Comparison of ENCODE assay signal across 14 cellular contexts in the genomic region with DNA sequence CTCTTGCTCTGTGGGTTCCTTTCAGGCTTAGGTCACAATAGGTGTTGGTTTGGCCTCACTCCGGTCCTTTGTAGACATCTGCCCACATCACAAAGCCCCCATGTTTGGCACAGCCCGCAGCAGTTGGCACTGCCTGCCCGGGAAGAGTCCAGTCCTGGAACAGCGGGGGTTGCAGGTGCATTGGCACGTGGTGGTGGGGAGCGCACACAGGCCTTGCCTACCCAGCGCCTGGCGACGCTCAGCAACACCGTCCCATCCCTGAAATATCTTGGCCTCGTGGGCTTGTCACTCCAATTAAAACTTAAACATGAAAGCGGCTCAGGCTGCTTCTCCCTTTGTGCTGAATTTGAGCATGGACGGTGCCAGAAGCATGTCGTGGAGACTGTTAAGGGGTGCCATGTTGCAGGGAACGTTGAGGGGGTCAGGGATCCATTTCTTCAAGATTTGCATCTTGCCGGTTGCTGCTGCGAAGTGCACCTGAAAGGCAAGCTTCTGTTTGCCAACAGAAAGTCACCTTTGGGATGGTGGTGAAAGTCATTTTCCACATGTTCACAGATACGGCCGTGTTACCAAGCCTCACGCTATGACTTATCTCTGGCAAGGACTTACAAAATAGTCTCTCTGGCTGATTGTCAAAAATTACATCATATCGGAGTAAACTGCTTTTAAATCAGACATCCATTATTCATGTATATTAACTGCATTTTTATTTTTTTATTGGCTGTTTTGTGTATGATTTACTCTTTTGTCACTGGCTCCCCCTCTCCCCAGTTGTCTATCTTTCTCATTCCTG.
"Had no signal": no experiment of that assay in that cellular context is flagged by ENCODE, and none has a peak within 500 bp of the region (broad histone marks: within the 10 kb centered on the region; RNA-seq: fewer than 3 reads in every experiment).

No MANE protein-coding gene starts in this region.

- H3K4me3 ChIP-seq: colonic mucosa, tibial nerve had no signal

- ATAC-seq: activated CD4-positive, alpha-beta T cell treated with anti-CD3 and anti-CD28 coated beads for 36 hours; activated CD8-positive, alpha-beta T cell treated with anti-CD3 and anti-CD28 coated beads for 36 hours; activated T-cell treated with anti-CD3 and anti-CD28 coated beads, Interleukin-2, amount 50 U/mL, for 4 hours; esophagus mucosa; left colon; stimulated activated naive B cell treated with anti-CD40 and anti-IgM and Interleukin-4, amounts not matched to agents 10 μg/mL and 1 μg/mL and 100 μg/mL, for 72 hours; T-helper 17 cell had no signal

- H3K4me1 ChIP-seq: colonic mucosa, parathyroid adenoma, tibial nerve had no signal

- H3K9ac ChIP-seq: parathyroid adenoma had no signal

- H3K9me3 ChIP-seq: colonic mucosa, neutrophil, tibial nerve had no signal

- H3K27me3 ChIP-seq: colonic mucosa, neutrophil, tibial nerve had no signal

- H3K27ac ChIP-seq: colonic mucosa, neutrophil, parathyroid adenoma, tibial nerve had no signal

- H3K79me2 ChIP-seq: parathyroid adenoma had no signal

- H2AFZ ChIP-seq: parathyroid adenoma had no signal

- DNase-seq: activated CD4-positive, alpha-beta T cell treated with anti-CD3 and anti-CD28 coated beads for 36 hours; activated CD8-positive, alpha-beta T cell treated with anti-CD3 and anti-CD28 coated beads for 36 hours; activated effector memory CD4-positive, alpha-beta T cell treated with anti-CD3 and anti-CD28 coated beads, Interleukin-2, amount 50 U/mL, for 16 hours; activated T-cell treated with anti-CD3 and anti-CD28 coated beads, Interleukin-2, amount 50 U/mL, for 4 hours; colonic mucosa; head of caudate nucleus; left colon; stimulated activated CD4-positive, alpha-beta T cell treated with anti-CD3 and anti-CD28 coated beads, Interleukin-4, amount 100 ng/mL, for 1 hour; stimulated activated naive B cell treated with anti-CD40 and anti-IgM and Interleukin-4, amounts not matched to agents 10 μg/mL and 1 μg/mL and 100 μg/mL, for 72 hours; T-helper 17 cell had no signal

- H3K36me3 ChIP-seq: colonic mucosa had no signal
